Comparison of ENCODE assay signal across 18 cellular contexts in genomic region chr9:4301302-4301701, GRCh38. TPM values are rescaled to one million over a fixed set of nuclear protein-coding genes. Genes with fewer than 3 reads are reported as not detected.
DNase-seq lines count a peak whose midpoint lies in the region; ATAC-seq, FAIRE-seq and TF ChIP-seq lines count a peak whose summit lies in the region.
"Had no signal": no experiment of that assay in that cellular context is flagged by ENCODE, and none has a peak within 500 bp of the region (broad histone marks: within the 10 kb centered on the region; RNA-seq: fewer than 3 reads in every experiment).

No MANE protein-coding gene starts in this region.

- TF ChIP-seq POLR2A in HCT116 (IDR thresholded peaks at IDR 0.05; ENCODE audit: borderline replicate concordance, extremely low read depth, insufficient read depth, insufficient read length) (no peak), transverse colon (IDR thresholded peaks at IDR 0.05) (no peak)

- H3K36me3 ChIP-seq in HCT116 (ENCODE audit: control insufficient read depth in 1 of 2, insufficient read depth in 2 of 2, low read length in 2 of 2) (no peaks in the 10 kb centered on the region), keratinocyte (ENCODE audit: control insufficient read depth in 2 of 2, extremely low read depth in 1 of 2, insufficient read depth in 2 of 2, low read length in 2 of 2) (no peaks in the 10 kb centered on the region), transverse colon (no peaks in the 10 kb centered on the region)
- H3K36me3 ChIP-seq: cardiac muscle cell, upper lobe of left lung had no signal

- ATAC-seq in HCT116 (no peak), HG02852 (IDR thresholded peaks at IDR 0.05; ENCODE audit: unreplicated experiment) (no peak), HG03571 (IDR thresholded peaks at IDR 0.05; ENCODE audit: unreplicated experiment) (no peak)
- ATAC-seq: T-cell had no signal

- H3K27ac ChIP-seq in HCT116 (ENCODE audit: low read depth, low read length) (no peak overlapping the region), keratinocyte (ENCODE audit: control insufficient read depth, insufficient read depth, low read length) (peak overlapping the region; percentile 28), transverse colon (no peak overlapping the region)
- H3K27ac ChIP-seq: cardiac muscle cell, upper lobe of left lung had no signal

- H3K9me1 ChIP-seq in keratinocyte (ENCODE audit: control insufficient read depth, extremely low read depth, insufficient read depth, low read length) = no peaks in the 10 kb centered on the region

- intact Hi-C loops in HCT116 (cut with micrococcal nuclease) = loop anchor here (5.0 kb wide), 1 partner anchor 224 kb away; no protein-coding TSS in a partner anchor
- intact Hi-C loops in transverse colon (cut with DNase I; ENCODE audit: low total_unique reads) = no loop called here

- DNase-seq in AG04449 (ENCODE audit: low read depth, low spot score) (peak; percentile 88), HCT116 (ENCODE audit: low read depth, low spot score) (no peak), astrocyte of the hippocampus (ENCODE audit: low read depth, low spot score) (peak; percentile 50), keratinocyte (ENCODE audit: low read depth, low spot score) (no peak), GM20000 (ENCODE audit: low spot score) (no peak), transverse colon (no peak)
- DNase-seq: activated CD4-positive, alpha-beta T cell treated with anti-CD3 and anti-CD28 coated beads for 1 hour; activated T-cell treated with anti-CD3 and anti-CD28 coated beads, Interleukin-2, amount 50 U/mL, for 24 hours; AML-193; DND-41; stimulated activated CD4-positive, alpha-beta T cell treated with anti-CD3 and anti-CD28 coated beads, Interleukin-15, amount 100 ng/mL, for 24 hours; T-cell; upper lobe of left lung had no signal

- CTCF ChIA-PET in AG04449 (lab: Yijun Ruan, JAX) = interaction anchor here (1.4 to 8.2 kb wide), 3 partner anchors 16 to 75 kb away, joined by 4 to 109 read pairs (median 9); no protein-coding TSS in a partner anchor
- CTCF ChIA-PET in HCT116 (lab: Charles Lee) = no interaction called here

- no TSS peak for BruUV-seq in HCT116 (replicated peaks; lab: Mats Ljungman, UMichigan)

- H3K9me2 ChIP-seq in HCT116 (ENCODE audit: insufficient read depth) = no peaks in the 10 kb centered on the region

- H3K9me3 ChIP-seq in HCT116 (ENCODE audit: control insufficient read depth in 1 of 2, insufficient read depth in 1 of 2, low read depth in 1 of 2, low read length in 2 of 2) (no peaks in the 10 kb centered on the region), keratinocyte (ENCODE audit: control insufficient read depth, low read depth, low read length) (no peaks in the 10 kb centered on the region), transverse colon (no peaks in the 10 kb centered on the region)
- H3K9me3 ChIP-seq: upper lobe of left lung had no signal

- H3K4me3 ChIP-seq in AG04449 (ENCODE audit: low read depth, low read length) (no peak overlapping the region), HCT116 (replicated peaks in 1 of 2; ENCODE audit: low read depth in 1 of 2, low read length in 2 of 2) (no peak overlapping the region), keratinocyte (ENCODE audit: control insufficient read depth in 2 of 3, extremely low read depth in 1 of 3, insufficient read depth in 2 of 3, low read depth in 1 of 3, low read length in 3 of 3) (no peak overlapping the region), transverse colon (no peak overlapping the region)
- H3K4me3 ChIP-seq: cardiac muscle cell, upper lobe of left lung had no signal

- TF ChIP-seq EP300 in transverse colon (IDR thresholded peaks at IDR 0.05; ENCODE audit: low read depth) = no peak

- H3K79me2 ChIP-seq in HCT116 (ENCODE audit: insufficient read depth, low read length) (no peaks in the 10 kb centered on the region), keratinocyte (ENCODE audit: control insufficient read depth, insufficient read depth, low read length) (no peaks in the 10 kb centered on the region)

- in situ Hi-C loops in transverse colon (cut with MboI; ENCODE audit: low pct_ligation_motif_present in 1 of 4, low pct_unique_long_range_greater_than_20kb in 1 of 4, low sequenced_read_pairs in 3 of 4) = no loop called here

- no peak for TF ChIP-seq RAD21 in HCT116 (IDR thresholded peaks at IDR 0.05; ENCODE audit: low read depth)

- peaks cover 12 to 48% of the 10 kb centered on the region in 2 experiments for H3K4me1 ChIP-seq in HCT116 (ENCODE audit: control insufficient read depth in 1 of 2, insufficient read depth in 2 of 2, low read length in 2 of 2)
- H3K4me1 ChIP-seq in keratinocyte (ENCODE audit: control insufficient read depth, extremely low read depth, insufficient read depth, low read length) = peaks cover 41% of the 10 kb centered on the region
- peaks cover 0 to 11% (median 4%) of the 10 kb centered on the region in 4 donors for H3K4me1 ChIP-seq in transverse colon

- 75% methylated on average over 1 of the region's 1 CpG for WGBS in transverse colon (ENCODE audit: low coverage in 1 of 2), 2 donors

- no peak for TF ChIP-seq CTCF in AG04449 (IDR thresholded peaks at IDR 0.05; ENCODE audit: insufficient read depth, low read length, missing control alignments)
- no peak for TF ChIP-seq CTCF in HCT116 (IDR thresholded peaks at IDR 0.05 in 2 of 3, conservative IDR thresholded peaks at IDR 0.05 in 1 of 3; ENCODE audit: borderline replicate concordance in 1 of 3, insufficient read depth in 1 of 3, low read depth in 2 of 3, low read length in 2 of 3)
- TF ChIP-seq CTCF in keratinocyte (optimal IDR thresholded peaks at IDR 0.05 in 1 of 3, IDR thresholded peaks at IDR 0.05 in 1 of 3, conservative IDR thresholded peaks at IDR 0.05 in 1 of 3; ENCODE audit: extremely low read depth in 1 of 3, insufficient read depth in 2 of 3, low read length in 3 of 3) = no peak
- TF ChIP-seq CTCF in GM20000 (IDR thresholded peaks at IDR 0.05; ENCODE audit: extremely low read depth, missing control alignments) = no peak
- TF ChIP-seq CTCF in transverse colon (IDR thresholded peaks at IDR 0.05) = no peak

- peak; percentile 49 for FAIRE-seq in keratinocyte (lab: Jason Lieb, UNC)
- FAIRE-seq: endometrium, H1 had no signal

- H4K20me1 ChIP-seq in HCT116 (ENCODE audit: insufficient read depth) (no peaks in the 10 kb centered on the region), keratinocyte (ENCODE audit: control insufficient read depth, extremely low read depth, insufficient read depth, low read length) (no peaks in the 10 kb centered on the region)

- dilution Hi-C loops in keratinocyte (cut with MboI; ENCODE audit: extremely low pct_ligation_motif_present, low sequenced_read_pairs) = no loop called here

- no peak overlapping the region; the same call in 1 of the 2 replicates for H3K4me2 ChIP-seq in HCT116 (ENCODE audit: low read length)
- peak overlapping the region; percentile 46 for H3K4me2 ChIP-seq in keratinocyte (ENCODE audit: control insufficient read depth, extremely low read depth, insufficient read depth, low read depth, low read length)

- RAD21 ChIA-PET in HCT116 (lab: Charles Lee; ENCODE audit: low non-redundant PET in 1 of 2, low total read pairs in 2 of 2, uncharacterized antibody in 2 of 2, unreplicated experiment in 2 of 2) = no interaction called here

- H2AFZ ChIP-seq in HCT116 (ENCODE audit: low read depth, low read length, poor library complexity, severe bottlenecking) = no peak overlapping the region
- H2AFZ ChIP-seq in keratinocyte (ENCODE audit: control insufficient read depth, low read length) = no peak overlapping the region

- POLR2A ChIA-PET in AG04449 (lab: Yijun Ruan, JAX) = no interaction called here
- POLR2A ChIA-PET in HCT116 (lab: Charles Lee) = no interaction called here

- H3K9ac ChIP-seq in HCT116 (ENCODE audit: low read length) (no peak overlapping the region), keratinocyte (ENCODE audit: control insufficient read depth, extremely low read depth, insufficient read depth, low read length) (no peak overlapping the region)

- H3K27me3 ChIP-seq in HCT116 (ENCODE audit: insufficient read depth, low read length) (no peaks in the 10 kb centered on the region), keratinocyte (ENCODE audit: control insufficient read depth, extremely low read depth, insufficient read depth, low read length) (no peaks in the 10 kb centered on the region), transverse colon (no peaks in the 10 kb centered on the region)

TF ChIP-seq in HCT116, 20 proteins besides CTCF, POLR2A, EP300 and RAD21:
- TF ChIP-seq EGR1 (IDR thresholded peaks at IDR 0.05; ENCODE audit: low read depth) = no peak
- TF ChIP-seq CEBPB (IDR thresholded peaks at IDR 0.05; ENCODE audit: low read depth) = 0 out of 2 replicates have a peak, but pooled peaks have one; percentile 20

RNA-seq across cellular contexts. Expression of gene GLIS3, which starts 1.4 kb away (rescaled TPM):
- 3.7 TPM for total RNA-seq in HCT116 (2021; ENCODE audit: unreplicated experiment)
- polyA plus RNA-seq in HCT116 (2012) = 0.74 and 1.7 TPM in 2 replicates
- 0.08 to 0.45 TPM (median 0.33 TPM) in 3 replicates for polyA plus RNA-seq in keratinocyte
- polyA plus RNA-seq in keratinocyte (2011; ENCODE audit: low read depth) = not detected
- 0.21 and 0.44 TPM in 2 replicates for polyA plus RNA-seq in keratinocyte (2011; cell fraction: cytosol; rRNA removed)
- 0.55 and 1.2 TPM in 2 replicates for polyA plus RNA-seq in keratinocyte (2011; cell fraction: nucleus; rRNA removed)
- polyA plus RNA-seq in keratinocyte (2012; ENCODE audit: low replicate concordance) = 0.06 and 0.58 TPM in 2 replicates
- 6.4 to 7.5 TPM (median 6.8 TPM) in 3 replicates for polyA minus RNA-seq in keratinocyte
- not detected for polyA minus RNA-seq in keratinocyte (2011; cell fraction: cytosol; rRNA and poly(A)+ RNA removed)
- 6.0 and 6.4 TPM in 2 replicates for polyA minus RNA-seq in keratinocyte (2011; cell fraction: nucleus; rRNA and poly(A)+ RNA removed)
- total RNA-seq in transverse colon = 10 to 100 TPM; 13.5 to 36.2 (median 28.8) TPM

Comparison
In these comparisons a context has a peak if more than half of its experiments do, and no peak if none do; other contexts are left out.
1. DNase-seq: peak in AG04449 (single experiment) and astrocyte of the hippocampus (single experiment); none in HCT116 (single experiment), keratinocyte (single experiment), GM20000 (single experiment) and transverse colon (single experiment).